ENCODE assay signal across 11 cellular contexts in the genomic region with DNA sequence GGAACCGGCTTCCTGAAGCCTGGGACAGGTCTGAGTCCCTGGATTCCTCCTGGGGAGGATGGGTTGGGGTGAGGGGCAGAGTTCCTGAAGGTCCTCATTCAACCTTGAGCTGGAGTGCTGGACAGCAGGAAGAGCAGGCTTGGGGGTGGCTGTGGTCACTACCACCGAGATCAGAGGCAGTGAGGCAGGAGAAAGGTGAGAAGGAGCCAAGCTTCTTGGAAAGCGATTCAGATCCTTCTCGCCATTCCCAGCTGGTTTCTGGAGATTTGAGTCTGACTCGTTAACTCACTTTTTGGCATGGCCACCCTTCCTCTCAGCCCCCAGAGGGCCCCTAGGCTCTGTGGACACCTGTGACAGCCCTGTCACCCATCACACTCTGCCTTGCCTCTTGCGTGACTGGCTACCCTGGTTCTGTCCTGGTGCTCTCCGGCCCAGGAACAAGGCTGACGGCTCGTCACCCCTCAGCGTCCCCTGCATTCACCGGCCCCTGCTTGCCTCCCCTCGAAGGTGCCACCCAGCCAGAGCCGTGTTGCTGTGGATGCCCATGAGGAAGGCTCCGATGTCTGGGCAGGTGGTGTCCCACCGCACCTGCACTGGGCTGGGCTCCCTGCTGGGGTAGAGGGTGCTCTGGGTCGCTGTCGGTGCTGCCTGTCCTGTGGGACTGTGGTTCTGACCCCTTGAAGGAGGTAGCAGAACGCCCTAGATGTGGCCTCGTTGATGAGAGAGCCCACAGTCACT. TPM values are rescaled to one million over a fixed set of nuclear protein-coding genes. Genes with fewer than 3 reads are reported as not detected.
DNase-seq lines count a peak whose midpoint lies in the region; ATAC-seq and TF ChIP-seq lines count a peak whose summit lies in the region.
"Had no signal": no experiment of that assay in that cellular context is flagged by ENCODE, and none has a peak within 500 bp of the region (broad histone marks: within the 10 kb centered on the region; RNA-seq: fewer than 3 reads in every experiment).

No MANE protein-coding gene starts in this region.

- intact Hi-C loops in esophagus squamous epithelium (cut with DNase I) = no loop called here

- TF ChIP-seq POLR2A in Peyer's patch (IDR thresholded peaks at IDR 0.05) (no peak), esophagus squamous epithelium (IDR thresholded peaks at IDR 0.05) (no peak)

- H3K27me3 ChIP-seq in Peyer's patch (no peaks in the 10 kb centered on the region), esophagus squamous epithelium (peaks cover 0 to 9% (median 0%) of the 10 kb centered on the region in 4 donors), parathyroid adenoma (ENCODE audit: control insufficient read depth, insufficient read depth, low read length) (no peaks in the 10 kb centered on the region)

- TF ChIP-seq CTCF in Peyer's patch (IDR thresholded peaks at IDR 0.05) = no peak
- no peak for TF ChIP-seq CTCF in esophagus squamous epithelium (IDR thresholded peaks at IDR 0.05)
- TF ChIP-seq CTCF in parathyroid adenoma (IDR thresholded peaks at IDR 0.05) = no peak

- H3K9me3 ChIP-seq in Peyer's patch (peaks cover 0 to 4% (median 0%) of the 10 kb centered on the region in 4 donors), esophagus squamous epithelium (no peaks in the 10 kb centered on the region), parathyroid adenoma (ENCODE audit: control insufficient read depth, low read length) (no peaks in the 10 kb centered on the region)

- H3K36me3 ChIP-seq in Peyer's patch (no peaks in the 10 kb centered on the region), esophagus squamous epithelium (no peaks in the 10 kb centered on the region), parathyroid adenoma (ENCODE audit: control insufficient read depth, insufficient read depth, low read length) (no peaks in the 10 kb centered on the region)

- DNase-seq in ACHN (peak; percentile 23), Peyer's patch (no peak), esophagus squamous epithelium (lab: John Stamatoyannopoulos, UW) (no peak), ureter (ENCODE audit: low spot score) (no peak), NOMO-1 treated with DMSO at 0.1 percent for 48 hours (lab: John Stamatoyannopoulos, UW; ENCODE audit: unreplicated experiment) (no peak)
- no peak for DNase-seq in activated naive CD4-positive, alpha-beta T cell treated with Interleukin-2 at 50 U/mL for 16 hours
- DNase-seq: CD4-positive, alpha-beta memory T cell; NCI-H1417 treated with DMSO at 0.1 percent for 48 hours; T-helper 1 cell had no signal

- H2AFZ ChIP-seq in parathyroid adenoma = peak overlapping the region; percentile 76

- in situ Hi-C loops in ACHN (cut with HindIII; ENCODE audit: low pct_ligation_motif_present, low pct_unique_long_range_greater_than_20kb, low sequenced_read_pairs) = no loop called here

- H3K27ac ChIP-seq in Peyer's patch (peak overlapping the region; percentile 63 to 88 (median 72)), esophagus squamous epithelium (peak overlapping the region; percentile 69 to 91 (median 90)), parathyroid adenoma (peak overlapping the region; percentile 72)

- H3K9ac ChIP-seq in parathyroid adenoma = no peak overlapping the region

- H3K4me3 ChIP-seq in Peyer's patch = no peak overlapping the region
- peak overlapping the region in 3 of 4 donors; percentile 22 to 52 (median 27) for H3K4me3 ChIP-seq in esophagus squamous epithelium
- no peak overlapping the region for H3K4me3 ChIP-seq in parathyroid adenoma (ENCODE audit: low read depth, low read length)

- no peaks in the 10 kb centered on the region for H3K79me2 ChIP-seq in parathyroid adenoma

- peak overlapping the region; percentile 9 for H3K4me2 ChIP-seq in parathyroid adenoma (ENCODE audit: low read length)

- H3K4me1 ChIP-seq in Peyer's patch = peaks cover 0 to 25% (median 3%) of the 10 kb centered on the region in 4 donors
- peaks cover 15 to 39% (median 32%) of the 10 kb centered on the region in 3 donors for H3K4me1 ChIP-seq in esophagus squamous epithelium
- H3K4me1 ChIP-seq in parathyroid adenoma = peaks cover 18% of the 10 kb centered on the region

- ATAC-seq in GM18867 (IDR thresholded peaks at IDR 0.05; ENCODE audit: unreplicated experiment) = no peak

- WGBS in esophagus squamous epithelium, 2 donors = 75 to 87% methylated on average over 10 of the region's 19 CpGs

RNA-seq across cellular contexts. Expression of gene TIMP2, which starts 9.7 kb away (rescaled TPM):
- total RNA-seq in Peyer's patch (10 to 100 TPM; 27.2 to 73.2 (median 45.0) TPM), esophagus squamous epithelium (100 to 1,000 TPM in 1 of 4 donors, 10 to 100 TPM in 2, 1 to 10 TPM in 1; 6.1 to 154 (median 28.2) TPM), ureter (118 TPM)

RNA-seq across cellular contexts. Expression of gene CEP295NL, which starts 31.8 kb away (rescaled TPM):
- total RNA-seq in Peyer's patch = 10 to 100 TPM in 2 of 4 donors, 1 to 10 TPM in 2; 1.1 to 45.4 (median 9.1) TPM
- total RNA-seq in esophagus squamous epithelium = 1 to 10 TPM in 2 of 4 donors, under 1 TPM in 2; 0.42 to 6.9 (median 1.1) TPM
- total RNA-seq in ureter = 5.2 TPM

RNA-seq across cellular contexts. Expression of gene LGALS3BP, which starts 44.9 kb away (rescaled TPM):
- 1,000 to 10,000 TPM in 3 of 4 donors, 100 to 1,000 TPM in 1; 202 to 2,181 (median 1,427) TPM for total RNA-seq in Peyer's patch
- 100 to 1,000 TPM; 172 to 414 (median 262) TPM for total RNA-seq in esophagus squamous epithelium
- total RNA-seq in ureter = 393 TPM

Comparison
In these comparisons a context has a peak if more than half of its experiments do, and no peak if none do; other contexts are left out.
1. H3K4me3 ChIP-seq: peak in esophagus squamous epithelium (3 of 4); none in Peyer's patch (0 of 4) and parathyroid adenoma (single experiment).
2. Peak in every context shown above with its lines, with median percentiles within 50 percentile points of each other: H3K27ac ChIP-seq.